1 cellular context compared by ENCODE assay signal in genomic region chr17:4720787-4721186, GRCh38.
TF ChIP-seq lines count a peak whose summit lies in the region.

No MANE protein-coding gene starts in this region.

TF ChIP-seq in HCT116, 20 proteins besides CTCF, POLR2A, EP300 and RAD21:
- TF ChIP-seq CEBPB (IDR thresholded peaks at IDR 0.05; ENCODE audit: low read depth) = no peak
- no peak for TF ChIP-seq SP1 (IDR thresholded peaks at IDR 0.05; ENCODE audit: low read depth)
